In the genomic region with DNA sequence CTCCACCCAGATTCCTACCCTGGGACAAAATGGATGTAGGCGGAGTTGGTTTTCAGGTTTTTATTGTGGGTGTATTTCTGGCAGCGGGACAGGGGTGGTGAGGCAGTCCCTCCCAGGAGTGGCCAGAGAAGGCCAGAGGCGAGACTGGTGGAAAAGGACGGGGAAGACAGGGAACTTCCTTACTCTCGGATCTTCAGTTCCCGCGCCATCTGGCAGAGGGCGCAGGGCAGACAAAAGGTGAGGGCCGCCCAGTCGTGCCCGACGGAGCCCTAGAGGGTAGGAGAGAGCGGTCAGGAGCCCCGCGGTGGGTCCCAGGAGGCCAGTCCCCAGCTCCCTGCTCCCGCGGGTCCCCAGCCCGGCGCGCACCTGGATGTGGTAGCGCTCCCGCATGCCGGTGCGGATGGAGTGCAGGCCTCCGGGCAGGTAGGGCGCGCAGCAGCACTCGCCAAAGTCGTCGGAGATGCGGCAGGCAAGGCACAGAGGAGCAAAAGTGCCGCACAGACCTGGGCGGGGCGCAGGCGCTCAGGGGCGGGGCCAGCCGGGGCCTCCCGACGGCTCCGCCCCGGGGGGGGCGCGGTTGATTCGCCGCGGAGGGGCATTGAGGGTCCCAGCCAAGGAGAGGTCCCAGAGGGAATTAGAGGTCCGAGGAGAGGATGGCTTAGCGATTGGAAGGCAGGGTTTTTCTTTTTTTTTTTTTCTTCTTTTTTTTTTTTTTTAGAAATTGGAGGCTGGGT, we compare ENCODE assay signal across 9 cellular contexts. TPM values are rescaled to one million over a fixed set of nuclear protein-coding genes. Genes with fewer than 3 reads are reported as not detected.
A peak's percentile ranks its signal among the peaks of the same experiment; 100 is the strongest.
DNase-seq lines count a peak whose midpoint lies in the region; ATAC-seq and TF ChIP-seq lines count a peak whose summit lies in the region.
"Had no signal": no experiment of that assay in that cellular context is flagged by ENCODE, and none has a peak within 500 bp of the region (broad histone marks: within the 10 kb centered on the region; RNA-seq: fewer than 3 reads in every experiment).

No MANE protein-coding gene starts in this region.

- H3K27ac ChIP-seq in right atrium auricular region = peak overlapping the region in 1 of 2 donors; percentile 24
- peak overlapping the region in 1 of 4 donors; percentile 49 for H3K27ac ChIP-seq in sigmoid colon

- no peak for TF ChIP-seq EP300 in sigmoid colon (IDR thresholded peaks at IDR 0.05)

- TF ChIP-seq CTCF in GM12872 (IDR thresholded peaks at IDR 0.05; ENCODE audit: insufficient read depth, low read depth, low read length) (peak; percentile 49), NB4 (IDR thresholded peaks at IDR 0.05; ENCODE audit: low read depth, low read length) (peak; percentile 33), right atrium auricular region (IDR thresholded peaks at IDR 0.05) (peak; percentile 35 to 62), sigmoid colon (IDR thresholded peaks at IDR 0.05) (peak in 3 of 4 experiments; percentile 24 to 35 (median 29))

- DNase-seq in NB4 (ENCODE audit: low read depth) (peak; percentile 58), SW480 (ENCODE audit: low spot score) (peak; percentile 91), right atrium auricular region (ENCODE audit: low spot score) (peak; percentile 61), sigmoid colon (peak; percentile 74)
- peak; percentile 28 for DNase-seq in activated naive CD8-positive, alpha-beta T cell treated with anti-CD3 and anti-CD28 coated beads, Interleukin-2, amount 50 U/mL, for 16 hours (ENCODE audit: low read depth, low spot score)

- intact Hi-C loops in sigmoid colon (cut with DNase I) = no loop called here

- no peak overlapping the region for H3K4me3 ChIP-seq in NB4 (ENCODE audit: low read depth, low read length)
- H3K4me3 ChIP-seq in right atrium auricular region = peak overlapping the region; percentile 14 to 51
- H3K4me3 ChIP-seq in sigmoid colon = peak overlapping the region in 3 of 4 donors; percentile 29 to 46 (median 41)

- no peak for TF ChIP-seq POLR2A in NB4 (IDR thresholded peaks at IDR 0.05; ENCODE audit: extremely low read depth, insufficient read length)
- no peak for TF ChIP-seq POLR2A in sigmoid colon (IDR thresholded peaks at IDR 0.05)

- H3K27me3 ChIP-seq in right atrium auricular region (peaks cover 0 to 4% of the 10 kb centered on the region in 2 donors), sigmoid colon (peaks cover 19 to 78% (median 42%) of the 10 kb centered on the region in 3 donors)

- 1 to 3% methylated on average over 48 of the region's 48 CpGs for WGBS in sigmoid colon, 2 donors

- H3K9me3 ChIP-seq in right atrium auricular region (no peaks in the 10 kb centered on the region), sigmoid colon (no peaks in the 10 kb centered on the region)

- H3K36me3 ChIP-seq in right atrium auricular region (no peaks in the 10 kb centered on the region), sigmoid colon (no peaks in the 10 kb centered on the region)

- H3K4me1 ChIP-seq in right atrium auricular region = peaks cover 0 to 10% of the 10 kb centered on the region in 2 donors
- H3K4me1 ChIP-seq in sigmoid colon = peaks cover 0 to 10% (median 7%) of the 10 kb centered on the region in 4 donors

- ATAC-seq in GM19397 (IDR thresholded peaks at IDR 0.05; ENCODE audit: unreplicated experiment) = no peak
- no peak for ATAC-seq in HG03108 (IDR thresholded peaks at IDR 0.05; ENCODE audit: unreplicated experiment)

RNA-seq across cellular contexts. Expression of gene CNFN, which starts 3.0 kb away (rescaled TPM):
- total RNA-seq in right atrium auricular region (1 to 10 TPM in 1 of 2 donors, not detected in 1; 1.1 TPM), sigmoid colon (not detected)
- polyA plus RNA-seq in sigmoid colon = 10 to 100 TPM in 1 of 3 donors, 1 to 10 TPM in 2; 6.1 to 21.0 (median 9.7) TPM

RNA-seq across cellular contexts. Expression of gene LIPE, which starts 40.0 kb away (rescaled TPM):
- 10 to 100 TPM; 11.6 to 36.5 TPM for total RNA-seq in right atrium auricular region
- 10 to 100 TPM in 1 of 4 donors, 1 to 10 TPM in 3; 1.6 to 38.5 (median 7.5) TPM for total RNA-seq in sigmoid colon
- polyA plus RNA-seq in sigmoid colon = 10 to 100 TPM in 1 of 3 donors, 1 to 10 TPM in 2; 3.0 to 48.0 (median 3.9) TPM

RNA-seq across cellular contexts. Expression of gene CXCL17, which starts 55.6 kb away (rescaled TPM):
- total RNA-seq in right atrium auricular region (not detected), sigmoid colon (not detected)
- 1 to 10 TPM in 1 of 3 donors, under 1 TPM in 1, not detected in 1; 0.90 to 1.2 TPM for polyA plus RNA-seq in sigmoid colon
- total RNA-seq: subcutaneous adipose tissue had no signal

Comparison
In these comparisons a context has a peak if more than half of its experiments do, and no peak if none do; other contexts are left out.
1. DNase-seq: peak in every context shown above with its lines; median percentile 91 in SW480; 74 in sigmoid colon; 61 in right atrium auricular region; 58 in NB4; 28 in activated naive CD8-positive, alpha-beta T cell treated with anti-CD3 and anti-CD28 coated beads, Interleukin-2, amount 50 U/mL, for 16 hours.